ENCODE assay signal across 14 cellular contexts in the genomic region with DNA sequence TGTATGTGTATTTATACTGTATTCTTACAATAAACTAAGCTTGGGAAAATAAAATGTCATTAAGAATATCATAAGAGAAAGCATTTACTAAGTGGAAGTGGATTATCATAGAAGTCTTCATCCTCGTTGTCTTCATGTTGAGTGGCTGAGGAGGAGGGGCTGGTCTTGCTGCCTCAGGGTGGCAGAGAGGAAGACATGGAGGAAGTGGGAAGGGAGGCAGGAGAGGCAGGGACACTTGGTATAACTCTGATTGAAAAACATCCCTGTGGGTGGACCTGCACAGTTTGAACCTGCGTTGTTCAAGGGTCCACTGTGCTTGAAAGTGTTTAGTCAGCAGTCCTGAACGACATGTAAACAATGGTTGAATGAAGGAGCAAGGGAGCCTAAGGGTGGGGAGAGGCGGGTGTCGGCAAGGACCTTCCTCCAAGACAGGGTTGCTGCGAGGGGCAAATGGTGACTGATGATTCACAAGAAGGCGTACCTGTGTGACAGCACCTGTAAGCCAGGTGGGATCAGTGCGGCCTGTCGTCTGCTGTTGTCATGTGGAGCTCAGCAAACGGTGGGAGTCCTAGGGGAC.
DNase-seq lines count a peak whose midpoint lies in the region; ATAC-seq, FAIRE-seq and TF ChIP-seq lines count a peak whose summit lies in the region.
"Had no signal": no experiment of that assay in that cellular context is flagged by ENCODE, and none has a peak within 500 bp of the region (broad histone marks: within the 10 kb centered on the region; RNA-seq: fewer than 3 reads in every experiment).

No MANE protein-coding gene starts in this region.

- no peak overlapping the region for H2BK120ac ChIP-seq in H1 (replicated peaks; ENCODE audit: low read depth, low read length)

- TF ChIP-seq RAD21 in H1 (IDR thresholded peaks at IDR 0.05 in 1 of 2, conservative IDR thresholded peaks at IDR 0.05 in 1 of 2; ENCODE audit: low read depth in 2 of 2, low read length in 2 of 2) = no peak

- no peak overlapping the region for H3K4me3 Mint-ChIP-seq in activated CD8-positive, alpha-beta memory T cell treated with anti-CD3 and anti-CD28 coated beads, Interleukin-2, amount 10 ng/mL, durations not matched to agents 7 days and 5 days
- H3K4me3 Mint-ChIP-seq: activated CD8-positive, alpha-beta T cell treated with anti-CD3 and anti-CD28 coated beads, Interleukin-2, amount 10 ng/mL, durations not matched to agents 7 days and 5 days; activated naive CD8-positive, alpha-beta T cell had no signal

- POLR2A ChIA-PET in H1 (lab: Charles Lee; ENCODE audit: partially characterized antibody) = no interaction called here

- peaks cover 0 to 62% (median 35%) of the 10 kb centered on the region in 9 donors for H3K4me1 ChIP-seq in heart right ventricle
- peaks cover 6 to 14% (median 12%) of the 10 kb centered on the region in 4 experiments; a peak in 6 of 7 replicates for H3K4me1 ChIP-seq in H1 (replicated peaks in 1 of 4; ENCODE audit: control insufficient read depth in 3 of 4, insufficient read depth in 4 of 4, low read length in 3 of 4)
- H3K4me1 ChIP-seq in upper lobe of left lung = peaks cover 29 to 34% (median 29%) of the 10 kb centered on the region in 4 donors

- no peak overlapping the region for H3K14ac ChIP-seq in H1 (ENCODE audit: insufficient read length)

- no peak overlapping the region for H2BK15ac ChIP-seq in H1 (ENCODE audit: low read length)

- no peak for FAIRE-seq in H1 (lab: Jason Lieb, UNC)

- no peak overlapping the region for H4K5ac ChIP-seq in H1 (ENCODE audit: insufficient read length, low read depth, low read length)

- no peak overlapping the region for H3K27ac Mint-ChIP-seq in activated CD8-positive, alpha-beta memory T cell treated with anti-CD3 and anti-CD28 coated beads, Interleukin-2, amount 10 ng/mL, durations not matched to agents 7 days and 5 days
- H3K27ac Mint-ChIP-seq: activated CD8-positive, alpha-beta T cell treated with anti-CD3 and anti-CD28 coated beads, Interleukin-2, amount 10 ng/mL, durations not matched to agents 7 days and 5 days; activated naive CD8-positive, alpha-beta T cell had no signal

- H2AFZ ChIP-seq in H1 (ENCODE audit: low read length) = no peak overlapping the region

- 74 to 75% methylated on average over 10 of the region's 10 CpGs for WGBS in heart right ventricle, 2 donors
- 86% methylated on average over 10 of the region's 10 CpGs; no CpG with 5 or more reads in 1 of the 2 experiments for WGBS in H1 (ENCODE audit: extremely low coverage in 1 of 2, insufficient coverage in 1 of 2, insufficient read length in 1 of 2, insufficient replicate concordance in 2 of 2, low coverage in 1 of 2, low lambda C conversion rate in 2 of 2, missing lambda C conversion rate in 1 of 2), 2 experiments
- WGBS in upper lobe of left lung, 2 donors = 48 to 66% methylated on average over 10 of the region's 10 CpGs

- H3K36me3 Mint-ChIP-seq in activated CD8-positive, alpha-beta memory T cell treated with anti-CD3 and anti-CD28 coated beads, Interleukin-2, amount 10 ng/mL, durations not matched to agents 7 days and 5 days = no peaks in the 10 kb centered on the region
- H3K36me3 Mint-ChIP-seq: activated naive CD8-positive, alpha-beta T cell had no signal

- no peaks in the 10 kb centered on the region for H4K20me1 ChIP-seq in H1 (replicated peaks in 1 of 2; ENCODE audit: control insufficient read depth in 1 of 2, insufficient read depth in 2 of 2, low read length in 2 of 2)

- peak in 1 of 8 donors; percentile 15 for ATAC-seq in heart right ventricle
- peak; percentile 38 to 43 for ATAC-seq in upper lobe of left lung (ENCODE audit: low FRiP score in 2 of 2)
- ATAC-seq in HG02678 (IDR thresholded peaks at IDR 0.05; ENCODE audit: unreplicated experiment) = no peak
- ATAC-seq in activated CD8-positive, alpha-beta memory T cell treated with anti-CD3 and anti-CD28 coated beads, Interleukin-2, amount 10 ng/mL, durations not matched to agents 7 days and 5 days = no peak
- ATAC-seq: activated CD8-positive, alpha-beta T cell treated with anti-CD3 and anti-CD28 coated beads, Interleukin-2, amount 10 ng/mL, durations not matched to agents 7 days and 5 days had no signal

- H3K4ac ChIP-seq in H1 (replicated peaks; ENCODE audit: insufficient read length, low read depth, low read length) = no peak overlapping the region

- peak overlapping the region; percentile 55 for H3K18ac ChIP-seq in H1 (ENCODE audit: extremely low read depth, low read length)

- no peaks in the 10 kb centered on the region for H3K79me1 ChIP-seq in H1 (ENCODE audit: low read depth, low read length)

- intact Hi-C loops in heart right ventricle (cut with DNase I) (loop anchor here in 2 of 10 donors (5.0 to 10.0 kb wide), 2 partner anchors 79 to 102 kb away; a partner anchor contains a TSS), cardiac septum (cut with DNase I) (no loop called here)

- peak overlapping the region; percentile 48; the same call in 1 of the 2 replicates for H4K8ac ChIP-seq in H1 (ENCODE audit: extremely low read depth, insufficient read depth, low read length)

- H3K4me1 Mint-ChIP-seq in activated CD8-positive, alpha-beta memory T cell treated with anti-CD3 and anti-CD28 coated beads, Interleukin-2, amount 10 ng/mL, durations not matched to agents 7 days and 5 days = peaks cover 21% of the 10 kb centered on the region

- H3K27ac ChIP-seq in heart right ventricle (peak overlapping the region in 7 of 10 donors; percentile 10 to 82 (median 58)), H1 (ENCODE audit: low read depth, low read length) (no peak overlapping the region), upper lobe of left lung (peak overlapping the region; percentile 57 to 84 (median 72))
- H3K27ac ChIP-seq: C4-2B had no signal

- no peaks in the 10 kb centered on the region for H3K9me3 Mint-ChIP-seq in activated CD8-positive, alpha-beta memory T cell treated with anti-CD3 and anti-CD28 coated beads, Interleukin-2, amount 10 ng/mL, durations not matched to agents 7 days and 5 days (ENCODE audit: low read depth)

- H4K91ac ChIP-seq in H1 (replicated peaks; ENCODE audit: insufficient read length, low read length) = peak overlapping the region; percentile 38

- 0 out of 2 replicates have a peak overlapping the region, but pooled peaks have one; percentile 68 for H2BK12ac ChIP-seq in H1 (ENCODE audit: low read depth, low read length)

- no peaks in the 10 kb centered on the region for H3K79me2 ChIP-seq in H1 (ENCODE audit: control insufficient read depth in 1 of 2, insufficient read depth in 2 of 2, low read length in 2 of 2)

- TF ChIP-seq CTCF in heart right ventricle (IDR thresholded peaks at IDR 0.05) = no peak
- no peak for TF ChIP-seq CTCF in H1 (IDR thresholded peaks at IDR 0.05; ENCODE audit: control extremely low read depth in 1 of 3, insufficient read depth in 1 of 3, low read depth in 1 of 3, low read length in 3 of 3)
- no peak for TF ChIP-seq CTCF in upper lobe of left lung (IDR thresholded peaks at IDR 0.05)

- no peaks in the 10 kb centered on the region for H3K23me2 ChIP-seq in H1 (ENCODE audit: low read depth, low read length)

- DNase-seq in heart right ventricle = no peak
- no peak for DNase-seq in cardiac septum (ENCODE audit: low spot score)
- DNase-seq in MV-4-11 (lab: John Stamatoyannopoulos, UW) = peak; percentile 57
- no peak for DNase-seq in H1 (ENCODE audit: low read depth in 1 of 2, low spot score in 2 of 2)
- peak in 1 of 2 donors; percentile 55 for DNase-seq in upper lobe of left lung
- no peak for DNase-seq in activated CD8-positive, alpha-beta memory T cell treated with anti-CD3 and anti-CD28 coated beads, Interleukin-2, amount 10 ng/mL, durations not matched to agents 7 days and 5 days
- DNase-seq in AG08396 (ENCODE audit: low spot score) = no peak
- DNase-seq: activated CD8-positive, alpha-beta T cell treated with anti-CD3 and anti-CD28 coated beads, Interleukin-2, amount 10 ng/mL, durations not matched to agents 7 days and 5 days; esophagus squamous epithelium; NCI-H1105; retina had no signal

- peak overlapping the region; percentile 44; the same call in 1 of the 2 replicates for H2BK20ac ChIP-seq in H1 (ENCODE audit: low read length)

- 0 out of 2 replicates have a peak overlapping the region, but pooled peaks have one; percentile 2 for H2BK5ac ChIP-seq in H1 (ENCODE audit: low read depth, low read length)

- no peak overlapping the region; the same call in 1 of the 2 replicates for H2AK5ac ChIP-seq in H1 (ENCODE audit: low read depth, low read length)

- 0 out of 4 replicates have a peak overlapping the region, but pooled peaks of 1 of the 2 experiments have one; percentile 6 for H3K4me2 ChIP-seq in H1 (ENCODE audit: insufficient read depth in 1 of 2, low read depth in 2 of 2, low read length in 2 of 2)

- TF ChIP-seq EP300 in H1 (IDR thresholded peaks at IDR 0.05; ENCODE audit: borderline replicate concordance in 1 of 2, low read depth in 2 of 2, low read length in 2 of 2) = no peak
- TF ChIP-seq EP300 in upper lobe of left lung (IDR thresholded peaks at IDR 0.05) = no peak

- H3K9me3 ChIP-seq in heart right ventricle = no peaks in the 10 kb centered on the region
- H3K9me3 ChIP-seq in H1 (ENCODE audit: insufficient read depth in 2 of 2, low read depth in 1 of 2, low read length in 1 of 2) = no peaks in the 10 kb centered on the region
- no peaks in the 10 kb centered on the region for H3K9me3 ChIP-seq in upper lobe of left lung
- H3K9me3 ChIP-seq: esophagus squamous epithelium had no signal

- no peak overlapping the region for H3K56ac ChIP-seq in H1 (replicated peaks; ENCODE audit: insufficient read length, low read depth, low read length)

- H3K4me3 ChIP-seq in heart right ventricle (peak overlapping the region in 3 of 10 donors; percentile 27 to 41 (median 38)), H1 (ENCODE audit: extremely low read depth in 1 of 4, insufficient read depth in 2 of 4, low read depth in 3 of 4, low read length in 4 of 4) (no peak overlapping the region), upper lobe of left lung (peak overlapping the region in 3 of 4 donors; percentile 19 to 34 (median 19))

- peaks cover 3% of the 10 kb centered on the region for H3K27me3 Mint-ChIP-seq in activated CD8-positive, alpha-beta memory T cell treated with anti-CD3 and anti-CD28 coated beads, Interleukin-2, amount 10 ng/mL, durations not matched to agents 7 days and 5 days
- H3K27me3 Mint-ChIP-seq: activated naive CD8-positive, alpha-beta T cell had no signal

- H3K23ac ChIP-seq in H1 (ENCODE audit: insufficient read length) = no peak overlapping the region

- H3K27me3 ChIP-seq in heart right ventricle (no peaks in the 10 kb centered on the region), H1 (replicated peaks in 1 of 4; ENCODE audit: control insufficient read depth in 3 of 4, extremely low read depth in 1 of 4, insufficient read depth in 3 of 4, low read length in 3 of 4) (no peaks in the 10 kb centered on the region; a peak in 1 of 7 replicates), upper lobe of left lung (no peaks in the 10 kb centered on the region)
- H3K27me3 ChIP-seq: esophagus squamous epithelium had no signal

- CTCF ChIA-PET in H1 (lab: Charles Lee; ENCODE audit: partially characterized antibody) = interaction anchor here (0.9 to 1.8 kb wide), 2 partner anchors 29 to 94 kb away, joined by 3 to 4 read pairs; no protein-coding TSS in a partner anchor
- CTCF ChIA-PET in activated CD8-positive, alpha-beta memory T cell treated with anti-CD3 and anti-CD28 coated beads, Interleukin-2, amount 10 ng/mL, durations not matched to agents 7 days and 5 days (lab: Charles Lee) = no interaction called here

- H3K36me3 ChIP-seq in heart right ventricle (no peaks in the 10 kb centered on the region), H1 (ENCODE audit: control insufficient read depth in 2 of 4, insufficient read depth in 4 of 4, low read length in 3 of 4) (no peaks in the 10 kb centered on the region), upper lobe of left lung (no peaks in the 10 kb centered on the region)
- H3K36me3 ChIP-seq: esophagus squamous epithelium had no signal

- TF ChIP-seq POLR2A in H1 (IDR thresholded peaks at IDR 0.05; ENCODE audit: control extremely low read depth in 1 of 2, low read depth in 2 of 2, low read length in 2 of 2) = no peak
- TF ChIP-seq POLR2A in upper lobe of left lung (IDR thresholded peaks at IDR 0.05) = no peak

- no peak overlapping the region for H3K9ac ChIP-seq in H1 (replicated peaks in 1 of 4; ENCODE audit: extremely low read depth in 1 of 4, low read depth in 3 of 4, low read length in 3 of 4)

Comparison
In these comparisons a context has a peak if more than half of its experiments do, and no peak if none do; other contexts are left out.
1. ATAC-seq: peak in upper lobe of left lung (2 of 2); none in HG02678 (single experiment) and activated CD8-positive, alpha-beta memory T cell treated with anti-CD3 and anti-CD28 coated beads, Interleukin-2, amount 10 ng/mL, durations not matched to agents 7 days and 5 days (single experiment).
2. H3K4me3 ChIP-seq: peak in upper lobe of left lung (3 of 4); none in H1 (0 of 4).